1 cellular context compared by ENCODE assay signal in the genomic region with DNA sequence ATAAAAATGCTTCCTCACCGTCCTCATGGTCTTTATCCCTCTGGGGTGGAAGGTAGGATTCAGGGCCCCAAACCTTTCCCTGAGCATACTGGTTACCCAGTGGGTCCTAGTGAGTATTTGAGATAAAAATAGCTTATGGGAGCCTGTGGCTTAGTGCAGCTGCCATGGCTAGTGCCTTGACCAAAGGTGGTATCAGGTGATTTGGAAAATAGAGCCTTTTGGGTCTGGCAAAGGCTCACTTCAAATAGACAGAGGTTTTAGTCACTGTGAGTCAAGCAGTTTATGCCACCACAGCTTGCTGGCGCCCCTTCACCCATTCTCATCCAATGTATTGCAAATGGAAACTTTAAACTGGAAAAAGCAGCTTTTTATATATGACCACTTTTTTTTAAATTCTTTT.
TF ChIP-seq lines count a peak whose summit lies in the region.

No MANE protein-coding gene starts in this region.

TF ChIP-seq in A549, 52 proteins besides CTCF, POLR2A, EP300 and RAD21 (continued from another document):
- TF ChIP-seq, protein P1, sequence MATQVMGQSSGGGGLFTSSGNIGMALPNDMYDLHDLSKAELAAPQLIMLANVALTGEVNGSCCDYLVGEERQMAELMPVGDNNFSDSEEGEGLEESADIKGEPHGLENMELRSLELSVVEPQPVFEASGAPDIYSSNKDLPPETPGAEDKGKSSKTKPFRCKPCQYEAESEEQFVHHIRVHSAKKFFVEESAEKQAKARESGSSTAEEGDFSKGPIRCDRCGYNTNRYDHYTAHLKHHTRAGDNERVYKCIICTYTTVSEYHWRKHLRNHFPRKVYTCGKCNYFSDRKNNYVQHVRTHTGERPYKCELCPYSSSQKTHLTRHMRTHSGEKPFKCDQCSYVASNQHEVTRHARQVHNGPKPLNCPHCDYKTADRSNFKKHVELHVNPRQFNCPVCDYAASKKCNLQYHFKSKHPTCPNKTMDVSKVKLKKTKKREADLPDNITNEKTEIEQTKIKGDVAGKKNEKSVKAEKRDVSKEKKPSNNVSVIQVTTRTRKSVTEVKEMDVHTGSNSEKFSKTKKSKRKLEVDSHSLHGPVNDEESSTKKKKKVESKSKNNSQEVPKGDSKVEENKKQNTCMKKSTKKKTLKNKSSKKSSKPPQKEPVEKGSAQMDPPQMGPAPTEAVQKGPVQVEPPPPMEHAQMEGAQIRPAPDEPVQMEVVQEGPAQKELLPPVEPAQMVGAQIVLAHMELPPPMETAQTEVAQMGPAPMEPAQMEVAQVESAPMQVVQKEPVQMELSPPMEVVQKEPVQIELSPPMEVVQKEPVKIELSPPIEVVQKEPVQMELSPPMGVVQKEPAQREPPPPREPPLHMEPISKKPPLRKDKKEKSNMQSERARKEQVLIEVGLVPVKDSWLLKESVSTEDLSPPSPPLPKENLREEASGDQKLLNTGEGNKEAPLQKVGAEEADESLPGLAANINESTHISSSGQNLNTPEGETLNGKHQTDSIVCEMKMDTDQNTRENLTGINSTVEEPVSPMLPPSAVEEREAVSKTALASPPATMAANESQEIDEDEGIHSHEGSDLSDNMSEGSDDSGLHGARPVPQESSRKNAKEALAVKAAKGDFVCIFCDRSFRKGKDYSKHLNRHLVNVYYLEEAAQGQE (IDR thresholded peaks at IDR 0.05) = no peak
- TF ChIP-seq ESRRA (IDR thresholded peaks at IDR 0.05; ENCODE audit: borderline replicate concordance, low read length) (no peak), NR3C1 (IDR thresholded peaks at IDR 0.05) (no peak), MAFK (IDR thresholded peaks at IDR 0.05; ENCODE audit: partially characterized antibody) (no peak), FOXS1 (CRISPR knock-in tag; IDR thresholded peaks at IDR 0.05) (no peak), TFCP2L1 (CRISPR knock-in tag; IDR thresholded peaks at IDR 0.05) (no peak), JUNB (IDR thresholded peaks at IDR 0.05) (no peak)
TF ChIP-seq in A549: peak in this region for 0.
